In the genomic region with DNA sequence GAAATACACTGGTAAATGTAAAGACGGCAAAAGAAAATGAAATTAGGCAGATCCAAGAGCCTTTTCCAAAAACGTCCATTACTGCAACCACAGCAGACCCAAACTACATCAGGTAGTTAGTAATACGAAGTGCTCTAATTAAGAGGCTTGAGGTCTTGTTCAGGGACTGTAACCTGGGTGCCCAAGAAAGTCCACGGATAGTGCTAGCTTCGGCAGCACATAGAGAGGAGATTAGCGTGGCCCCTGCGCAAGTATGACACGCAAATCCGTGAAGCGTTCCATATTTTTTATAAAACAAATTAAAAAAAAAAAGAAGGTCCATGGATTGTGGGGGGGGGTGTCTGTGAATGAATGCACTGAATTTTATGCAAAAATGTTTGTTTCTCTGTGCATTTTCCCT, we compare ENCODE assay signal across 8 cellular contexts. TPM values are rescaled to one million over a fixed set of nuclear protein-coding genes. Genes with fewer than 3 reads are reported as not detected.
A peak's percentile ranks its signal among the peaks of the same experiment; 100 is the strongest.
DNase-seq lines count a peak whose midpoint lies in the region; ATAC-seq and TF ChIP-seq lines count a peak whose summit lies in the region.

No MANE protein-coding gene starts in this region.

- ATAC-seq in activated B cell treated with CpG ODN at 0.5 μM for 24 hours (ENCODE audit: low read depth): no peak
- no peak for ATAC-seq in stimulated activated memory B cell treated with anti-CD40 and anti-IgM and Interleukin-4, amounts not matched to agents 10 μg/mL and 1 μg/mL and 100 μg/mL, for 72 hours
- ATAC-seq in HG02610 (IDR thresholded peaks at IDR 0.05; ENCODE audit: unreplicated experiment): no peak

- H3K27ac Mint-ChIP-seq in activated CD4-positive, alpha-beta T cell treated with anti-CD3 and anti-CD28 coated beads, Interleukin-2, amount 10 ng/mL, durations not matched to agents 24 days and 14 days: no peak overlapping the region
- H3K27ac Mint-ChIP-seq in activated B cell treated with CpG ODN at 0.5 μM for 24 hours: no peak overlapping the region
- H3K27ac Mint-ChIP-seq in glutamatergic neuron (ENCODE audit: unreplicated experiment): peak overlapping the region; percentile 67
- no peak overlapping the region for H3K27ac Mint-ChIP-seq in stimulated activated memory B cell treated with anti-CD40 and anti-IgM and Interleukin-4, amounts not matched to agents 10 μg/mL and 1 μg/mL and 100 μg/mL, for 72 hours

- no peaks in the 10 kb centered on the region for H3K27me3 Mint-ChIP-seq in activated CD4-positive, alpha-beta T cell treated with anti-CD3 and anti-CD28 coated beads, Interleukin-2, amount 10 ng/mL, durations not matched to agents 24 days and 14 days
- H3K27me3 Mint-ChIP-seq in activated B cell treated with CpG ODN at 0.5 μM for 24 hours: no peaks in the 10 kb centered on the region
- H3K27me3 Mint-ChIP-seq in glutamatergic neuron (ENCODE audit: unreplicated experiment): peaks cover 8% of the 10 kb centered on the region
- H3K27me3 Mint-ChIP-seq in stimulated activated memory B cell treated with anti-CD40 and anti-IgM and Interleukin-4, amounts not matched to agents 10 μg/mL and 1 μg/mL and 100 μg/mL, for 72 hours: no peaks in the 10 kb centered on the region

- peaks cover 36% of the 10 kb centered on the region for H3K4me1 Mint-ChIP-seq in activated CD4-positive, alpha-beta T cell treated with anti-CD3 and anti-CD28 coated beads, Interleukin-2, amount 10 ng/mL, durations not matched to agents 24 days and 14 days
- H3K4me1 Mint-ChIP-seq in activated B cell treated with CpG ODN at 0.5 μM for 24 hours (peaks cover 45% of the 10 kb centered on the region), glutamatergic neuron (ENCODE audit: low read depth, unreplicated experiment) (peaks cover 3% of the 10 kb centered on the region)
- H3K4me1 Mint-ChIP-seq in stimulated activated memory B cell treated with anti-CD40 and anti-IgM and Interleukin-4, amounts not matched to agents 10 μg/mL and 1 μg/mL and 100 μg/mL, for 72 hours: peaks cover 34% of the 10 kb centered on the region

- POLR2A ChIA-PET in activated B cell treated with CpG ODN at 0.5 μM for 24 hours (lab: Charles Lee): interaction anchor here (0.6 to 1.2 kb wide), 2 partner anchors 9 to 507 kb away, joined by 4 to 5 read pairs; no protein-coding TSS in a partner anchor

- DNase-seq in activated CD4-positive, alpha-beta T cell treated with anti-CD3 and anti-CD28 coated beads, Interleukin-2, amount 10 ng/mL, durations not matched to agents 24 days and 14 days: no peak
- DNase-seq in activated CD4-positive, alpha-beta T cell treated with anti-CD3 and anti-CD28 coated beads, Interleukin-2, amount 50 U/mL, for 4 hours: no peak
- DNase-seq in activated B cell treated with CpG ODN at 0.5 μM for 24 hours (no peak), glutamatergic neuron (no peak), glomerular visceral epithelial cell (ENCODE audit: extremely low spot score) (no peak), DMS114 treated with DMSO at 0.1 percent for 48 hours (lab: John Stamatoyannopoulos, UW; ENCODE audit: unreplicated experiment) (no peak)

- H3K4me3 Mint-ChIP-seq in activated CD4-positive, alpha-beta T cell treated with anti-CD3 and anti-CD28 coated beads, Interleukin-2, amount 10 ng/mL, durations not matched to agents 24 days and 14 days: peak overlapping the region; percentile 64
- H3K4me3 Mint-ChIP-seq in activated B cell treated with CpG ODN at 0.5 μM for 24 hours: peak overlapping the region; percentile 91
- H3K4me3 Mint-ChIP-seq in glutamatergic neuron (ENCODE audit: unreplicated experiment): peak overlapping the region; percentile 90
- peak overlapping the region; percentile 44 for H3K4me3 Mint-ChIP-seq in stimulated activated memory B cell treated with anti-CD40 and anti-IgM and Interleukin-4, amounts not matched to agents 10 μg/mL and 1 μg/mL and 100 μg/mL, for 72 hours

- no peaks in the 10 kb centered on the region for H3K9me3 Mint-ChIP-seq in activated CD4-positive, alpha-beta T cell treated with anti-CD3 and anti-CD28 coated beads, Interleukin-2, amount 10 ng/mL, durations not matched to agents 24 days and 14 days
- H3K9me3 Mint-ChIP-seq in activated B cell treated with CpG ODN at 0.5 μM for 24 hours (no peaks in the 10 kb centered on the region), glutamatergic neuron (ENCODE audit: unreplicated experiment) (no peaks in the 10 kb centered on the region)
- no peaks in the 10 kb centered on the region for H3K9me3 Mint-ChIP-seq in stimulated activated memory B cell treated with anti-CD40 and anti-IgM and Interleukin-4, amounts not matched to agents 10 μg/mL and 1 μg/mL and 100 μg/mL, for 72 hours

- CTCF ChIA-PET in activated B cell treated with CpG ODN at 0.5 μM for 24 hours (lab: Charles Lee): no interaction called here

- intact Hi-C loops in activated CD4-positive, alpha-beta T cell treated with anti-CD3 and anti-CD28 coated beads, Interleukin-2, amount 10 ng/mL, durations not matched to agents 24 days and 14 days (cut with micrococcal nuclease): loop anchor here (10.0 kb wide), 1 partner anchor 1557 kb away; a partner anchor contains a TSS
- intact Hi-C loops in activated B cell treated with CpG ODN at 0.5 μM for 24 hours (cut with micrococcal nuclease): loop anchor here (2.0 to 5.0 kb wide), 2 partner anchors 553 to 796 kb away; a partner anchor contains a TSS

- TF ChIP-seq CTCF in activated B cell treated with CpG ODN at 0.5 μM for 24 hours (IDR thresholded peaks at IDR 0.05) (no peak), glutamatergic neuron (IDR thresholded peaks at IDR 0.05; ENCODE audit: partially characterized antibody, unreplicated experiment) (no peak)

- H3K36me3 Mint-ChIP-seq in activated CD4-positive, alpha-beta T cell treated with anti-CD3 and anti-CD28 coated beads, Interleukin-2, amount 10 ng/mL, durations not matched to agents 24 days and 14 days (ENCODE audit: low read depth): peaks cover 12% of the 10 kb centered on the region
- H3K36me3 Mint-ChIP-seq in activated B cell treated with CpG ODN at 0.5 μM for 24 hours (ENCODE audit: low read depth): peaks cover 20% of the 10 kb centered on the region
- no peaks in the 10 kb centered on the region for H3K36me3 Mint-ChIP-seq in glutamatergic neuron (ENCODE audit: unreplicated experiment)
- H3K36me3 Mint-ChIP-seq in stimulated activated memory B cell treated with anti-CD40 and anti-IgM and Interleukin-4, amounts not matched to agents 10 μg/mL and 1 μg/mL and 100 μg/mL, for 72 hours: no peaks in the 10 kb centered on the region

RNA-seq across cellular contexts. Expression of a gene that starts 1.4 kb away (rescaled TPM):
- 99.0 and 103 TPM in 2 replicates for total RNA-seq in activated CD4-positive, alpha-beta T cell treated with anti-CD3 and anti-CD28 coated beads, Interleukin-2, amount 10 ng/mL, durations not matched to agents 24 days and 14 days
- total RNA-seq in activated B cell treated with CpG ODN at 0.5 μM for 24 hours: 87.0 and 91.4 TPM in 2 replicates
- total RNA-seq in glutamatergic neuron (ENCODE audit: unreplicated experiment): 127 TPM

RNA-seq across cellular contexts. Expression of a gene that starts 44.3 kb away (rescaled TPM):
- 55.8 and 59.7 TPM in 2 replicates for total RNA-seq in activated CD4-positive, alpha-beta T cell treated with anti-CD3 and anti-CD28 coated beads, Interleukin-2, amount 10 ng/mL, durations not matched to agents 24 days and 14 days
- total RNA-seq in activated B cell treated with CpG ODN at 0.5 μM for 24 hours (37.0 and 44.7 TPM in 2 replicates), glutamatergic neuron (ENCODE audit: unreplicated experiment) (28.7 TPM)
